In the genomic region with DNA sequence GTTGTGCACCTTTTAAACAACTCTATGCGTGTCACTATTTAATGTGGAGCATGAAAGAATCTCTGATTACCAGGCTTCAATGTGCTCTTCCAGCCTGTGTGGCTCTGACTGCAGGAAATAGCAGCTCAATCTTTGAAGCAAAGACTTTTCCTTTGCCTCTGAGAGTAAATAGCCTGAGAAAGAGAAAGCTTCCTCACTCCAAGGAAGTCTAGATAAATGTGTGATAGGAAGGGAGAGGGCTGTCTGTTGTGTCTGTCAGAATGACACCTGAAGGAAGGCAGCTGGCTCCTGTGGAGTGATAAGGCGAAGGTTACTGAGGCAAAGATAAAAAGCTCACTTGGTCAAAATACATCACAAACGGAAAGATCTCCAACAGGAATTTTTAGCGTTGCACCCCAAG, we compare ENCODE assay signal across 22 cellular contexts.
A peak's percentile ranks its signal among the peaks of the same experiment; 100 is the strongest.
DNase-seq lines count a peak whose midpoint lies in the region; ATAC-seq and TF ChIP-seq lines count a peak whose summit lies in the region.
"Had no signal": no experiment of that assay in that cellular context is flagged by ENCODE, and none has a peak within 500 bp of the region (broad histone marks: within the 10 kb centered on the region; RNA-seq: fewer than 3 reads in every experiment).

No MANE protein-coding gene starts in this region.

- no peaks in the 10 kb centered on the region for H3K79me1 ChIP-seq in H9 (ENCODE audit: insufficient read depth, low read depth, low read length, poor library complexity, severe bottlenecking)

- H3K18ac ChIP-seq in H9 (ENCODE audit: insufficient read length, low read depth, low read length): no peak overlapping the region

- no peak overlapping the region for H3K14ac ChIP-seq in H9 (ENCODE audit: insufficient read depth, low read length)

- H2BK5ac ChIP-seq in H9 (ENCODE audit: insufficient read length, low read length): no peak overlapping the region

- no peak overlapping the region for H3T11ph ChIP-seq in H9 (ENCODE audit: low read length)

- no peaks in the 10 kb centered on the region for H3K36me3 Mint-ChIP-seq in H9 (ENCODE audit: insufficient read depth in 1 of 3, low read depth in 3 of 3)
- H3K36me3 Mint-ChIP-seq: CD8-positive, alpha-beta T cell had no signal

- H3K27ac ChIP-seq in smooth muscle cell (ENCODE audit: low read depth) (peak overlapping the region; percentile 91), H9 (ENCODE audit: insufficient read length, low read depth, low read length) (no peak overlapping the region)
- H3K27ac ChIP-seq: HL-60, Peyer's patch, prostate gland, stomach, uterus had no signal

- H3K79me2 ChIP-seq in smooth muscle cell (ENCODE audit: low read depth) (no peaks in the 10 kb centered on the region), H9 (ENCODE audit: insufficient read depth, low read length) (no peaks in the 10 kb centered on the region)

- no peak overlapping the region for H2BK12ac ChIP-seq in H9 (ENCODE audit: insufficient read length, low read depth, low read length)

- ATAC-seq in left ventricle myocardium superior (peak; percentile 31), Right ventricle myocardium inferior (no peak), HG03442 (IDR thresholded peaks at IDR 0.05; ENCODE audit: unreplicated experiment) (no peak), GM21360 (IDR thresholded peaks at IDR 0.05; ENCODE audit: unreplicated experiment) (no peak)
- ATAC-seq: CD8-positive, alpha-beta T cell; esophagus mucosa had no signal

- no peak overlapping the region for H4K91ac ChIP-seq in H9 (ENCODE audit: insufficient read length, low read depth, low read length)

- WGBS in smooth muscle cell (ENCODE audit: low lambda C conversion rate): 13% methylated on average over 4 of the region's 4 CpGs
- no CpG with 5 or more reads among the region's 4 CpGs for WGBS in H9 (ENCODE audit: extremely low coverage, insufficient read length, low lambda C conversion rate)

- H4K20me1 ChIP-seq in smooth muscle cell (ENCODE audit: low read depth): no peaks in the 10 kb centered on the region
- no peaks in the 10 kb centered on the region for H4K20me1 ChIP-seq in H9 (ENCODE audit: control insufficient read depth, insufficient read depth, insufficient read length)

- no peak overlapping the region for H2BK120ac ChIP-seq in H9 (ENCODE audit: low read depth, low read length, poor library complexity, severe bottlenecking)

- H4K5ac ChIP-seq in H9 (ENCODE audit: insufficient read length, low read depth, low read length): no peak overlapping the region

- no peak overlapping the region for H3K4me3 Mint-ChIP-seq in H9
- H3K4me3 Mint-ChIP-seq: CD8-positive, alpha-beta T cell; dendritic cell treated with granulocyte-macrophage colony-stimulating factor and Interleukin-4, amounts not matched to agents 40 ng/mL and 50 ng/mL, for 4 days; T-helper 1 cell treated with Interleukin-12 subunit alpha and Interleukin-12 subunit beta and Interleukin-4 antibody, amounts not matched to agents 30 μg/mL and 1 μg/mL, for 36 hours had no signal

- H3K4ac ChIP-seq in H9 (ENCODE audit: low read depth, low read length): no peak overlapping the region

- no peak overlapping the region for H3K4me3 ChIP-seq in smooth muscle cell
- H3K4me3 ChIP-seq: Peyer's patch, prostate gland, stomach, uterus had no signal

- no peaks in the 10 kb centered on the region; a peak in 1 of 5 replicates for H3K9me3 Mint-ChIP-seq in H9
- H3K9me3 Mint-ChIP-seq: dendritic cell treated with granulocyte-macrophage colony-stimulating factor and Interleukin-4, amounts not matched to agents 40 ng/mL and 50 ng/mL, for 4 days; T-helper 1 cell treated with Interleukin-12 subunit alpha and Interleukin-12 subunit beta and Interleukin-4 antibody, amounts not matched to agents 30 μg/mL and 1 μg/mL, for 36 hours had no signal

- H3K27me3 ChIP-seq in smooth muscle cell (ENCODE audit: low read depth) (no peaks in the 10 kb centered on the region), H9 (ENCODE audit: insufficient read depth, low read length) (no peaks in the 10 kb centered on the region)
- H3K27me3 ChIP-seq: Peyer's patch, stomach, uterus had no signal

- H3K36me3 ChIP-seq in smooth muscle cell (ENCODE audit: low read depth): no peaks in the 10 kb centered on the region
- H3K36me3 ChIP-seq: Peyer's patch, prostate gland, stomach, uterus had no signal

- no peak overlapping the region for H3K23ac ChIP-seq in H9 (ENCODE audit: insufficient read length, low read depth, low read length)

- H3K4me1 ChIP-seq in smooth muscle cell (ENCODE audit: low read depth): peaks cover 2% of the 10 kb centered on the region
- no peaks in the 10 kb centered on the region; the same call in 1 of the 2 replicates for H3K4me1 ChIP-seq in H9 (ENCODE audit: insufficient read depth, low read length)
- H3K4me1 ChIP-seq: Peyer's patch, prostate gland, stomach, uterus had no signal

- H2BK15ac ChIP-seq in H9 (ENCODE audit: low read depth, low read length): no peak overlapping the region

- H3K4me1 Mint-ChIP-seq in H9: peaks cover 9 to 13% of the 10 kb centered on the region in 2 experiments

- peak overlapping the region; percentile 49 for H3K9ac ChIP-seq in smooth muscle cell (ENCODE audit: low read depth)
- no peak overlapping the region for H3K9ac ChIP-seq in H9 (ENCODE audit: extremely low read depth, insufficient read length, low read length)

- no peak overlapping the region for H2AFZ ChIP-seq in smooth muscle cell (ENCODE audit: low read depth)
- no peak overlapping the region for H2AFZ ChIP-seq in H9 (ENCODE audit: low read length)

- H2BK20ac ChIP-seq in H9 (ENCODE audit: low read depth, low read length, poor library complexity, severe bottlenecking): no peak overlapping the region

- H3K9me3 ChIP-seq in smooth muscle cell (replicated peaks; ENCODE audit: low read depth) (no peaks in the 10 kb centered on the region), H9 (ENCODE audit: control insufficient read depth, low read depth, low read length) (no peaks in the 10 kb centered on the region)
- H3K9me3 ChIP-seq: prostate gland, uterus had no signal

- H3K4me2 ChIP-seq in smooth muscle cell (peak overlapping the region; percentile 77), H9 (ENCODE audit: insufficient read depth, insufficient read length, low read length) (no peak overlapping the region)

- no peak overlapping the region for H4K8ac ChIP-seq in H9 (replicated peaks; ENCODE audit: insufficient read length, low read depth, low read length)

- H2AK5ac ChIP-seq in H9 (ENCODE audit: insufficient read length, low read length): no peak overlapping the region

- intact Hi-C loops in left ventricle myocardium superior (cut with micrococcal nuclease): no loop called here
- intact Hi-C loops in Right ventricle myocardium inferior (cut with DNase I): no loop called here

- H3K27me3 Mint-ChIP-seq in H9 (ENCODE audit: low read depth): no peaks in the 10 kb centered on the region; the same call in 1 of the 2 replicates
- H3K27me3 Mint-ChIP-seq: dendritic cell treated with granulocyte-macrophage colony-stimulating factor and Interleukin-4, amounts not matched to agents 40 ng/mL and 50 ng/mL, for 4 days had no signal

- no peak overlapping the region for H3K56ac ChIP-seq in H9 (ENCODE audit: insufficient read length, low read depth, low read length)

- TF ChIP-seq CTCF in smooth muscle cell (IDR thresholded peaks at IDR 0.05; ENCODE audit: borderline replicate concordance, insufficient read depth, poor library complexity, severe bottlenecking) (no peak), H9 (conservative IDR thresholded peaks at IDR 0.05) (no peak)

- H3K27ac Mint-ChIP-seq in H9: no peak overlapping the region; a peak in 2 of 7 replicates
- H3K27ac Mint-ChIP-seq: CD8-positive, alpha-beta T cell; dendritic cell treated with granulocyte-macrophage colony-stimulating factor and Interleukin-4, amounts not matched to agents 40 ng/mL and 50 ng/mL, for 4 days; T-helper 1 cell treated with Interleukin-12 subunit alpha and Interleukin-12 subunit beta and Interleukin-4 antibody, amounts not matched to agents 30 μg/mL and 1 μg/mL, for 36 hours had no signal

- H3F3A ChIP-seq in smooth muscle cell (ENCODE audit: low read depth): peaks cover 11% of the 10 kb centered on the region

- H3K23me2 ChIP-seq in H9 (ENCODE audit: insufficient read length, low read depth, low read length, poor library complexity, severe bottlenecking): no peaks in the 10 kb centered on the region

- no peak for DNase-seq in left ventricle myocardium superior
- no peak for DNase-seq in Right ventricle myocardium inferior (ENCODE audit: missing footprints)
- DNase-seq in amniotic epithelial cell (ENCODE audit: low read depth): peak; percentile 86
- DNase-seq in left kidney (ENCODE audit: low read depth, low spot score): peak; percentile 45
- DNase-seq in smooth muscle cell (lab: John Stamatoyannopoulos, UW; ENCODE audit: unreplicated experiment): no peak
- DNase-seq in H9: no peak
- DNase-seq: CD8-positive, alpha-beta T cell; DMS79; head of caudate nucleus; kidney; NCI-H1105; NCI-H2171; Peyer's patch; stomach; uterus had no signal

Comparison
In these comparisons a context has a peak if more than half of its experiments do, and no peak if none do; other contexts are left out.
1. DNase-seq: peak in amniotic epithelial cell (single experiment) and left kidney (single experiment); none in left ventricle myocardium superior (single experiment), Right ventricle myocardium inferior (single experiment), smooth muscle cell (single experiment) and H9 (single experiment).